ENCODE assay signal across 29 cellular contexts in genomic region chrX:14357314-14357713, GRCh38.
"Had no signal": no experiment of that assay in that cellular context is flagged by ENCODE, and none has a peak within 500 bp of the region (broad histone marks: within the 10 kb centered on the region; RNA-seq: fewer than 3 reads in every experiment).

No MANE protein-coding gene starts in this region.

- DNase-seq: activated CD4-positive, alpha-beta T cell treated with anti-CD3 and anti-CD28 coated beads for 4 hours; activated CD4-positive, alpha-beta T cell treated with anti-CD3 and anti-CD28 coated beads, Interleukin-2, amount 50 U/mL, for 48 hours; activated CD4-positive, CD25-positive, alpha-beta regulatory T cell; activated CD8-positive, alpha-beta memory T cell treated with anti-CD3 and anti-CD28 coated beads, Interleukin-2, amount 50 U/mL, for 48 hours; activated naive CD4-positive, alpha-beta T cell treated with anti-CD3 and anti-CD28 coated beads for 36 hours; activated naive CD8-positive, alpha-beta T cell treated with anti-CD3 and anti-CD28 coated beads, Interleukin-2, amount 10 ng/mL, durations not matched to agents 7 days and 5 days; activated T-cell treated with anti-CD3 and anti-CD28 coated beads, Interleukin-2, amount 50 U/mL, for 4 hours; amniotic stem cell; colonic mucosa; endodermal cell; glutamatergic neuron; immature natural killer cell; kidney glomerular epithelial cell; left ventricle myocardium inferior; right lobe of liver; stimulated activated CD4-positive, alpha-beta T cell treated with anti-CD3 and anti-CD28 coated beads, Interleukin-15, amount 100 ng/mL, for 24 hours; stomach; T1000; transverse colon had no signal

- H3K36me3 ChIP-seq: breast epithelium, colonic mucosa, left ventricle myocardium inferior, right lobe of liver, stomach, transverse colon had no signal

- H2AFZ ChIP-seq: hepatocyte, parathyroid adenoma had no signal

- H3K27ac Mint-ChIP-seq: activated naive CD4-positive, alpha-beta T cell treated with anti-CD3 and anti-CD28 coated beads for 36 hours; activated naive CD8-positive, alpha-beta T cell treated with anti-CD3 and anti-CD28 coated beads, Interleukin-2, amount 10 ng/mL, durations not matched to agents 7 days and 5 days; endodermal cell; immature natural killer cell; mesothelial cell of epicardium; nephron; stimulated activated memory B cell treated with anti-CD40 and anti-IgM and Interleukin-4, amounts not matched to agents 10 μg/mL and 1 μg/mL and 100 μg/mL, for 72 hours; T-helper 1 cell treated with Interleukin-12 subunit alpha and Interleukin-12 subunit beta and Interleukin-4 antibody, amounts not matched to agents 30 μg/mL and 1 μg/mL, for 36 hours had no signal

- H3K4me3 Mint-ChIP-seq: activated naive CD4-positive, alpha-beta T cell treated with anti-CD3 and anti-CD28 coated beads for 36 hours; activated naive CD8-positive, alpha-beta T cell treated with anti-CD3 and anti-CD28 coated beads, Interleukin-2, amount 10 ng/mL, durations not matched to agents 7 days and 5 days; activated T-cell treated with anti-CD3 and anti-CD28 coated beads, Interleukin-2, amount 50 U/mL, for 4 hours; endodermal cell; immature natural killer cell; mesothelial cell of epicardium; nephron; stimulated activated memory B cell treated with anti-CD40 and anti-IgM and Interleukin-4, amounts not matched to agents 10 μg/mL and 1 μg/mL and 100 μg/mL, for 72 hours; T-helper 1 cell treated with Interleukin-12 subunit alpha and Interleukin-12 subunit beta and Interleukin-4 antibody, amounts not matched to agents 30 μg/mL and 1 μg/mL, for 36 hours had no signal

- H3K4me2 ChIP-seq: hepatocyte had no signal

- FAIRE-seq: frontal cortex, urothelium cell line had no signal

- H3K9me3 Mint-ChIP-seq: activated naive CD4-positive, alpha-beta T cell treated with anti-CD3 and anti-CD28 coated beads for 36 hours; activated naive CD8-positive, alpha-beta T cell treated with anti-CD3 and anti-CD28 coated beads, Interleukin-2, amount 10 ng/mL, durations not matched to agents 7 days and 5 days; activated T-cell treated with anti-CD3 and anti-CD28 coated beads, Interleukin-2, amount 50 U/mL, for 4 hours; stimulated activated memory B cell treated with anti-CD40 and anti-IgM and Interleukin-4, amounts not matched to agents 10 μg/mL and 1 μg/mL and 100 μg/mL, for 72 hours had no signal

- H3K9ac ChIP-seq: parathyroid adenoma had no signal

- H3K4me3 ChIP-seq: breast epithelium, colonic mucosa, hepatocyte, left ventricle myocardium inferior, right lobe of liver, skin epidermis, stomach, transverse colon had no signal

- H3K27ac ChIP-seq: breast epithelium, colonic mucosa, hepatocyte, left ventricle myocardium inferior, parathyroid adenoma, right lobe of liver, skin epidermis, stomach, transverse colon had no signal

- H3K36me3 Mint-ChIP-seq: activated naive CD8-positive, alpha-beta T cell treated with anti-CD3 and anti-CD28 coated beads, Interleukin-2, amount 10 ng/mL, durations not matched to agents 7 days and 5 days; immature natural killer cell; mesothelial cell of epicardium; stimulated activated memory B cell treated with anti-CD40 and anti-IgM and Interleukin-4, amounts not matched to agents 10 μg/mL and 1 μg/mL and 100 μg/mL, for 72 hours had no signal

- H3K79me2 ChIP-seq: hepatocyte, parathyroid adenoma had no signal

- H3K27me3 Mint-ChIP-seq: activated naive CD8-positive, alpha-beta T cell treated with anti-CD3 and anti-CD28 coated beads, Interleukin-2, amount 10 ng/mL, durations not matched to agents 7 days and 5 days; stimulated activated memory B cell treated with anti-CD40 and anti-IgM and Interleukin-4, amounts not matched to agents 10 μg/mL and 1 μg/mL and 100 μg/mL, for 72 hours had no signal

- H3K27me3 ChIP-seq: colonic mucosa, hepatocyte, right lobe of liver, stomach, transverse colon had no signal

- H3K4me1 Mint-ChIP-seq: activated naive CD8-positive, alpha-beta T cell treated with anti-CD3 and anti-CD28 coated beads, Interleukin-2, amount 10 ng/mL, durations not matched to agents 7 days and 5 days; immature natural killer cell; mesothelial cell of epicardium; nephron; stimulated activated memory B cell treated with anti-CD40 and anti-IgM and Interleukin-4, amounts not matched to agents 10 μg/mL and 1 μg/mL and 100 μg/mL, for 72 hours had no signal

- ATAC-seq: activated T-cell treated with anti-CD3 and anti-CD28 coated beads, Interleukin-2, amount 50 U/mL, for 4 hours; right lobe of liver; stimulated activated memory B cell treated with anti-CD40 and anti-IgM and Interleukin-4, amounts not matched to agents 10 μg/mL and 1 μg/mL and 100 μg/mL, for 72 hours had no signal

- H3K4me1 ChIP-seq: breast epithelium, colonic mucosa, left ventricle myocardium inferior, parathyroid adenoma, right lobe of liver, stomach, transverse colon had no signal

- H3K9me3 ChIP-seq: breast epithelium, colonic mucosa, left ventricle myocardium inferior, right lobe of liver, stomach, transverse colon had no signal
